In the genomic region with DNA sequence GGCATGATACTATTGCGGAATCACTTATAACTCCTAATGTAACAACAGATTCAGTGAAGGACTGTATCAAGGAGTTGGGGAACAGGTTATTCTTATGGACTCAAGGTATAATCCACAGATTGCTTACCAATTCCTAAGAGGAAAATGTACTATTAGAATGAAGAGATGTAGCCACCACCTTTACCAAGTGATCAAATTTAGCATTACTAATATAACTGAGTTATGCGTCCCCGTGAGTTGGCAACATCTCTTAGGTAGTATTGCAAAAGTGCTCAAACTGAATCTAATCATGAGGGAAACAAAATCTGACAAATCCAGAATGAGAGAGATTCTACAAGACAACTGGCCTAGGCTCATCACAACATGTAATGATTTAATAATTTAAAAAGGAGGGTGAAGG, we compare ENCODE assay signal across 7 cellular contexts. TPM values are rescaled to one million over a fixed set of nuclear protein-coding genes. Genes with fewer than 3 reads are reported as not detected.
DNase-seq lines count a peak whose midpoint lies in the region; ATAC-seq and TF ChIP-seq lines count a peak whose summit lies in the region.

No MANE protein-coding gene starts in this region.

- H3K27ac ChIP-seq in GM23338 (ENCODE audit: low read depth): no peak overlapping the region

- H3K4me1 Mint-ChIP-seq in GM23338 (peaks cover 24% of the 10 kb centered on the region), progenitor cell of endocrine pancreas (ENCODE audit: low read depth) (peaks cover 37% of the 10 kb centered on the region)
- peaks cover 27 to 35% of the 10 kb centered on the region in 2 donors for H3K4me1 Mint-ChIP-seq in effector memory CD8-positive, alpha-beta T cell (ENCODE audit: low read depth in 2 of 2)

- H3K9me3 Mint-ChIP-seq in GM23338 (no peaks in the 10 kb centered on the region), progenitor cell of endocrine pancreas (ENCODE audit: low read depth) (no peaks in the 10 kb centered on the region)
- H3K9me3 Mint-ChIP-seq in effector memory CD8-positive, alpha-beta T cell: no peaks in the 10 kb centered on the region

- H3K9me2 ChIP-seq in GM23338 (ENCODE audit: insufficient read depth): no peaks in the 10 kb centered on the region

- H3K36me3 ChIP-seq in GM23338 (ENCODE audit: insufficient read depth): peaks cover 6% of the 10 kb centered on the region

- no peak for DNase-seq in GM23338 (ENCODE audit: low spot score)
- peak; percentile 38 for DNase-seq in OCI-M1 (lab: John Stamatoyannopoulos, UW)
- DNase-seq in effector memory CD8-positive, alpha-beta T cell: no peak
- no peak for DNase-seq in progenitor cell of endocrine pancreas (ENCODE audit: low spot score, unreplicated experiment)
- no peak for DNase-seq in T-helper 9 cell
- no peak for DNase-seq in NCI-H1417 treated with DMSO at 0.1 percent for 48 hours (lab: John Stamatoyannopoulos, UW)

- H3K79me2 ChIP-seq in GM23338 (replicated peaks; ENCODE audit: insufficient read depth): peaks cover 37% of the 10 kb centered on the region

- H3K4me3 ChIP-seq in GM23338: peak overlapping the region; percentile 77

- H3F3A ChIP-seq in GM23338 (replicated peaks; ENCODE audit: low read depth): no peaks in the 10 kb centered on the region

- H3K27me3 Mint-ChIP-seq in GM23338 (ENCODE audit: insufficient read depth, low read depth, poor library complexity): no peaks in the 10 kb centered on the region
- peaks cover 0 to 12% of the 10 kb centered on the region in 2 donors for H3K27me3 Mint-ChIP-seq in effector memory CD8-positive, alpha-beta T cell
- no peaks in the 10 kb centered on the region for H3K27me3 Mint-ChIP-seq in progenitor cell of endocrine pancreas

- H3K27ac Mint-ChIP-seq in GM23338 (no peak overlapping the region; the same call in 1 of the 2 replicates), progenitor cell of endocrine pancreas (peak overlapping the region; percentile 97)
- H3K27ac Mint-ChIP-seq in effector memory CD8-positive, alpha-beta T cell: peak overlapping the region; percentile 92 to 99

- H3K36me3 Mint-ChIP-seq in GM23338 (ENCODE audit: low read depth) (peaks cover 12% of the 10 kb centered on the region), progenitor cell of endocrine pancreas (ENCODE audit: insufficient read depth) (peaks cover 11% of the 10 kb centered on the region)
- peaks cover 4% of the 10 kb centered on the region for H3K36me3 Mint-ChIP-seq in effector memory CD8-positive, alpha-beta T cell (ENCODE audit: insufficient read depth)

- H3K4me1 ChIP-seq in GM23338 (ENCODE audit: insufficient read depth): peaks cover 16% of the 10 kb centered on the region

- H3K4me3 Mint-ChIP-seq in GM23338 (peak overlapping the region; percentile 97), progenitor cell of endocrine pancreas (ENCODE audit: low read depth) (peak overlapping the region; percentile 98)
- peak overlapping the region; percentile 99 to 100 for H3K4me3 Mint-ChIP-seq in effector memory CD8-positive, alpha-beta T cell

- H4K20me1 ChIP-seq in GM23338 (replicated peaks; ENCODE audit: insufficient read depth): peaks cover 34% of the 10 kb centered on the region

- ATAC-seq in GM23338: no peak
- no peak for ATAC-seq in effector memory CD8-positive, alpha-beta T cell (replicated peaks)
- ATAC-seq in HG03039 (IDR thresholded peaks at IDR 0.05; ENCODE audit: unreplicated experiment): no peak

- TF ChIP-seq CTCF in GM23338 (conservative IDR thresholded peaks at IDR 0.05; ENCODE audit: low read depth in 2 of 2) (no peak), progenitor cell of endocrine pancreas (IDR thresholded peaks at IDR 0.05; ENCODE audit: unreplicated experiment) (no peak)

- H3K4me2 ChIP-seq in GM23338: peak overlapping the region; percentile 77

- no peaks in the 10 kb centered on the region for H3K27me3 ChIP-seq in GM23338 (ENCODE audit: insufficient read depth)

- H2AFZ ChIP-seq in GM23338: peak overlapping the region; percentile 69; the same call in 1 of the 2 replicates

TF ChIP-seq in GM23338, 12 proteins besides CTCF, POLR2A, EP300 and RAD21:
- TF ChIP-seq EZH2 (IDR thresholded peaks at IDR 0.05; ENCODE audit: low read depth, unreplicated experiment) (no peak), ZNF331 (CRISPR knock-in tag; IDR thresholded peaks at IDR 0.05; ENCODE audit: low read depth) (no peak), EZH2phosphoT487 (IDR thresholded peaks at IDR 0.05; ENCODE audit: unreplicated experiment) (no peak), ZNF114 (CRISPR knock-in tag; IDR thresholded peaks at IDR 0.05) (no peak), NANOG (IDR thresholded peaks at IDR 0.05; ENCODE audit: borderline replicate concordance) (no peak), JUNB (IDR thresholded peaks at IDR 0.05; ENCODE audit: unreplicated experiment) (no peak), CREB1 (CRISPR knock-in tag; IDR thresholded peaks at IDR 0.05; ENCODE audit: low read depth) (no peak), ETS1 (IDR thresholded peaks at IDR 0.05) (no peak), REST (IDR thresholded peaks at IDR 0.05; ENCODE audit: unreplicated experiment) (no peak)
TF ChIP-seq in GM23338: peak in this region for 0.

RNA-seq across cellular contexts. Expression of gene SNRNP48, which starts 0.8 kb away (rescaled TPM):
- 23.9 and 27.0 TPM in 2 replicates for total RNA-seq in GM23338 (2014; rRNA removed; shearing (Covaris generic))
- polyA plus RNA-seq in GM23338 (2016; fragmentation: Nextera tagmentation; extraction: Ambion mirVana): 12.0 and 17.2 TPM in 2 replicates
- total RNA-seq in progenitor cell of endocrine pancreas: 19.2 and 20.1 TPM in 2 replicates

RNA-seq across cellular contexts. Expression of gene DSP, which starts 47.8 kb away (rescaled TPM):
- 42.5 and 43.7 TPM in 2 replicates for total RNA-seq in GM23338 (2014; rRNA removed; shearing (Covaris generic))
- 14.8 and 16.8 TPM in 2 replicates for polyA plus RNA-seq in GM23338 (2016; fragmentation: Nextera tagmentation; extraction: Ambion mirVana)
- 365 and 366 TPM in 2 replicates for total RNA-seq in progenitor cell of endocrine pancreas
